20 cellular contexts compared by ENCODE assay signal in genomic region chr13:40571338-40571737, GRCh38.
DNase-seq lines count a peak whose midpoint lies in the region; ATAC-seq, FAIRE-seq and TF ChIP-seq lines count a peak whose summit lies in the region.
"Had no signal": no experiment of that assay in that cellular context is flagged by ENCODE, and none has a peak within 500 bp of the region (broad histone marks: within the 10 kb centered on the region; RNA-seq: fewer than 3 reads in every experiment).

No MANE protein-coding gene starts in this region.

- peak overlapping the region; percentile 75 to 85 (median 81) for H3K27ac Mint-ChIP-seq in CD4-positive, CD25-positive, alpha-beta regulatory T cell
- H3K27ac Mint-ChIP-seq in activated T-helper 1 cell treated with anti-CD3 and anti-CD28 coated beads, Interleukin-12 subunit alpha, Interleukin-12 subunit beta, Interleukin-2, Interleukin-4 antibody, amounts not matched to agents 30 ng/mL and 10 ng/mL and 1 ng/mL, durations not matched to agents 14 hours and 24 hours and 36 hours: peak overlapping the region; percentile 20
- peak overlapping the region; percentile 59 for H3K27ac Mint-ChIP-seq in neural progenitor cell
- H3K27ac Mint-ChIP-seq: nephron had no signal

- peaks cover 5% of the 10 kb centered on the region for H3K27me3 Mint-ChIP-seq in CD4-positive, CD25-positive, alpha-beta regulatory T cell
- no peaks in the 10 kb centered on the region for H3K27me3 Mint-ChIP-seq in activated T-helper 1 cell treated with anti-CD3 and anti-CD28 coated beads, Interleukin-12 subunit alpha, Interleukin-12 subunit beta, Interleukin-2, Interleukin-4 antibody, amounts not matched to agents 30 ng/mL and 10 ng/mL and 1 ng/mL, durations not matched to agents 14 hours and 24 hours and 36 hours (ENCODE audit: insufficient read depth)
- peaks cover 2% of the 10 kb centered on the region for H3K27me3 Mint-ChIP-seq in neural progenitor cell (ENCODE audit: insufficient read depth, low read depth)
- H3K27me3 Mint-ChIP-seq: activated CD4-positive, alpha-beta memory T cell treated with anti-CD3 and anti-CD28 coated beads for 36 hours; IgD-negative memory B cell had no signal

- no peak overlapping the region for H3K4me2 ChIP-seq in neural progenitor cell
- H3K4me2 ChIP-seq: SK-N-SH had no signal

- peaks cover 88% of the 10 kb centered on the region for H3K4me1 ChIP-seq in CD4-positive, CD25-positive, alpha-beta regulatory T cell (ENCODE audit: control insufficient read depth, insufficient read depth, low read length, poor library complexity, severe bottlenecking)
- H3K4me1 ChIP-seq in neural progenitor cell: no peaks in the 10 kb centered on the region
- no peaks in the 10 kb centered on the region for H3K4me1 ChIP-seq in HAP-1

- intact Hi-C loops in activated T-helper 1 cell treated with anti-CD3 and anti-CD28 coated beads, Interleukin-12 subunit alpha, Interleukin-12 subunit beta, Interleukin-2, Interleukin-4 antibody, amounts not matched to agents 30 ng/mL and 10 ng/mL and 1 ng/mL, durations not matched to agents 14 hours and 24 hours and 36 hours (cut with micrococcal nuclease): loop anchor here (5.0 kb wide), 1 partner anchor 91 kb away; no protein-coding TSS in a partner anchor

- peaks cover 21% of the 10 kb centered on the region for H3K79me2 ChIP-seq in neural progenitor cell (ENCODE audit: low read depth)

- H3K27ac ChIP-seq in CD4-positive, CD25-positive, alpha-beta regulatory T cell (ENCODE audit: insufficient read depth, low read length, poor library complexity, severe bottlenecking): peak overlapping the region; percentile 45
- H3K27ac ChIP-seq in neural progenitor cell: no peak overlapping the region
- H3K27ac ChIP-seq: heart left ventricle had no signal

- H3K4me3 Mint-ChIP-seq in CD4-positive, CD25-positive, alpha-beta regulatory T cell: peak overlapping the region; percentile 27 to 77 (median 66)
- H3K4me3 Mint-ChIP-seq in activated T-helper 1 cell treated with anti-CD3 and anti-CD28 coated beads, Interleukin-12 subunit alpha, Interleukin-12 subunit beta, Interleukin-2, Interleukin-4 antibody, amounts not matched to agents 30 ng/mL and 10 ng/mL and 1 ng/mL, durations not matched to agents 14 hours and 24 hours and 36 hours: no peak overlapping the region
- H3K4me3 Mint-ChIP-seq in neural progenitor cell: no peak overlapping the region
- H3K4me3 Mint-ChIP-seq: activated CD4-positive, alpha-beta memory T cell treated with anti-CD3 and anti-CD28 coated beads for 36 hours; nephron had no signal

- DNase-seq in CD4-positive, CD25-positive, alpha-beta regulatory T cell: no peak
- DNase-seq in GM19239 (ENCODE audit: insufficient read length, low spot score): no peak
- DNase-seq in activated T-helper 1 cell treated with anti-CD3 and anti-CD28 coated beads, Interleukin-12 subunit alpha, Interleukin-12 subunit beta, Interleukin-2, Interleukin-4 antibody, amounts not matched to agents 30 ng/mL and 10 ng/mL and 1 ng/mL, durations not matched to agents 14 hours and 24 hours and 36 hours (ENCODE audit: low spot score): no peak
- DNase-seq in neural progenitor cell (ENCODE audit: low spot score): no peak
- no peak for DNase-seq in SIG-M5 treated with dmso at 0.1 percent for 504 hours (lab: John Stamatoyannopoulos, UW; ENCODE audit: unreplicated experiment)
- no peak for DNase-seq in H4 (ENCODE audit: low spot score)
- no peak for DNase-seq in HAP-1 (ENCODE audit: low spot score in 2 of 2)
- DNase-seq: activated CD4-positive, alpha-beta memory T cell treated with anti-CD3 and anti-CD28 coated beads for 36 hours; cerebellar nuclear complex; heart left ventricle; left colon; NCI-H1417; NCI-H526; RPMI8226; SK-N-SH had no signal

- FAIRE-seq in GM19239 (lab: Jason Lieb, UNC): peak; percentile 18
- FAIRE-seq: H54 had no signal

- H3F3A ChIP-seq in neural progenitor cell (ENCODE audit: low read depth): no peaks in the 10 kb centered on the region

- H3K27me3 ChIP-seq in CD4-positive, CD25-positive, alpha-beta regulatory T cell (ENCODE audit: control insufficient read depth, insufficient read depth, low read length): no peaks in the 10 kb centered on the region
- no peaks in the 10 kb centered on the region for H3K27me3 ChIP-seq in neural progenitor cell
- no peaks in the 10 kb centered on the region for H3K27me3 ChIP-seq in HAP-1 (ENCODE audit: low read depth)
- H3K27me3 ChIP-seq: heart left ventricle had no signal

- no peaks in the 10 kb centered on the region for H3K36me3 ChIP-seq in CD4-positive, CD25-positive, alpha-beta regulatory T cell (ENCODE audit: control insufficient read depth, insufficient read depth, low read length)
- H3K36me3 ChIP-seq in neural progenitor cell (no peaks in the 10 kb centered on the region), HAP-1 (replicated peaks) (no peaks in the 10 kb centered on the region)
- H3K36me3 ChIP-seq: heart left ventricle had no signal

- H3K4me3 ChIP-seq in CD4-positive, CD25-positive, alpha-beta regulatory T cell (ENCODE audit: low read depth, low read length): peak overlapping the region; percentile 37
- H3K4me3 ChIP-seq in neural progenitor cell (no peak overlapping the region), HAP-1 (no peak overlapping the region)
- H3K4me3 ChIP-seq: heart left ventricle had no signal

- TF ChIP-seq CTCF in neural progenitor cell (IDR thresholded peaks at IDR 0.05): no peak

- H2AFZ ChIP-seq in neural progenitor cell (replicated peaks): no peak overlapping the region

- H3K36me3 Mint-ChIP-seq in CD4-positive, CD25-positive, alpha-beta regulatory T cell: peaks cover 6% of the 10 kb centered on the region
- H3K36me3 Mint-ChIP-seq in activated T-helper 1 cell treated with anti-CD3 and anti-CD28 coated beads, Interleukin-12 subunit alpha, Interleukin-12 subunit beta, Interleukin-2, Interleukin-4 antibody, amounts not matched to agents 30 ng/mL and 10 ng/mL and 1 ng/mL, durations not matched to agents 14 hours and 24 hours and 36 hours (ENCODE audit: low read depth): peaks cover 8% of the 10 kb centered on the region
- H3K36me3 Mint-ChIP-seq in neural progenitor cell: no peaks in the 10 kb centered on the region
- H3K36me3 Mint-ChIP-seq: IgD-negative memory B cell had no signal

- ATAC-seq in CD4-positive, CD25-positive, alpha-beta regulatory T cell (ENCODE audit: low read depth in 2 of 2): no peak
- ATAC-seq: heart left ventricle, left colon, sciatic nerve had no signal

- peaks cover 48 to 96% (median 83%) of the 10 kb centered on the region in 4 donors for H3K4me1 Mint-ChIP-seq in CD4-positive, CD25-positive, alpha-beta regulatory T cell
- H3K4me1 Mint-ChIP-seq in activated T-helper 1 cell treated with anti-CD3 and anti-CD28 coated beads, Interleukin-12 subunit alpha, Interleukin-12 subunit beta, Interleukin-2, Interleukin-4 antibody, amounts not matched to agents 30 ng/mL and 10 ng/mL and 1 ng/mL, durations not matched to agents 14 hours and 24 hours and 36 hours (ENCODE audit: low read depth): peaks cover 69% of the 10 kb centered on the region
- H3K4me1 Mint-ChIP-seq in neural progenitor cell: peaks cover 9% of the 10 kb centered on the region

- H3K9me3 ChIP-seq in CD4-positive, CD25-positive, alpha-beta regulatory T cell (ENCODE audit: control insufficient read depth in 2 of 2, low read length in 2 of 2): no peaks in the 10 kb centered on the region
- H3K9me3 ChIP-seq in neural progenitor cell (ENCODE audit: low read depth) (no peaks in the 10 kb centered on the region), HAP-1 (no peaks in the 10 kb centered on the region)
- H3K9me3 ChIP-seq: heart left ventricle, SK-N-SH had no signal

- H4K20me1 ChIP-seq in neural progenitor cell (ENCODE audit: low read depth): no peaks in the 10 kb centered on the region

- H3K9ac ChIP-seq in neural progenitor cell: no peak overlapping the region
- H3K9ac ChIP-seq: SK-N-SH had no signal

- in situ Hi-C loops in HAP-1 (cut with MboI; ENCODE audit: low sequenced_read_pairs): no loop called here

- no peaks in the 10 kb centered on the region for H3K9me3 Mint-ChIP-seq in CD4-positive, CD25-positive, alpha-beta regulatory T cell
- H3K9me3 Mint-ChIP-seq in activated T-helper 1 cell treated with anti-CD3 and anti-CD28 coated beads, Interleukin-12 subunit alpha, Interleukin-12 subunit beta, Interleukin-2, Interleukin-4 antibody, amounts not matched to agents 30 ng/mL and 10 ng/mL and 1 ng/mL, durations not matched to agents 14 hours and 24 hours and 36 hours: no peaks in the 10 kb centered on the region
- H3K9me3 Mint-ChIP-seq in neural progenitor cell: no peaks in the 10 kb centered on the region
- H3K9me3 Mint-ChIP-seq: activated CD4-positive, alpha-beta memory T cell treated with anti-CD3 and anti-CD28 coated beads for 36 hours; activated naive CD4-positive, alpha-beta T cell treated with anti-CD3 and anti-CD28 coated beads, Interleukin-2, amount 50 U/mL, for 72 hours; IgD-negative memory B cell; nephron had no signal

Comparison
In these comparisons a context has a peak if more than half of its experiments do, and no peak if none do; other contexts are left out.
1. H3K27ac Mint-ChIP-seq: peak in every context shown above with its lines; median percentile 81 in CD4-positive, CD25-positive, alpha-beta regulatory T cell; 59 in neural progenitor cell; 20 in activated T-helper 1 cell treated with anti-CD3 and anti-CD28 coated beads, Interleukin-12 subunit alpha, Interleukin-12 subunit beta, Interleukin-2, Interleukin-4 antibody, amounts not matched to agents 30 ng/mL and 10 ng/mL and 1 ng/mL, durations not matched to agents 14 hours and 24 hours and 36 hours.
2. H3K4me3 Mint-ChIP-seq: peak in CD4-positive, CD25-positive, alpha-beta regulatory T cell (4 of 4); none in activated T-helper 1 cell treated with anti-CD3 and anti-CD28 coated beads, Interleukin-12 subunit alpha, Interleukin-12 subunit beta, Interleukin-2, Interleukin-4 antibody, amounts not matched to agents 30 ng/mL and 10 ng/mL and 1 ng/mL, durations not matched to agents 14 hours and 24 hours and 36 hours (single experiment) and neural progenitor cell (single experiment).